ENCODE assay signal across 16 cellular contexts in the genomic region with DNA sequence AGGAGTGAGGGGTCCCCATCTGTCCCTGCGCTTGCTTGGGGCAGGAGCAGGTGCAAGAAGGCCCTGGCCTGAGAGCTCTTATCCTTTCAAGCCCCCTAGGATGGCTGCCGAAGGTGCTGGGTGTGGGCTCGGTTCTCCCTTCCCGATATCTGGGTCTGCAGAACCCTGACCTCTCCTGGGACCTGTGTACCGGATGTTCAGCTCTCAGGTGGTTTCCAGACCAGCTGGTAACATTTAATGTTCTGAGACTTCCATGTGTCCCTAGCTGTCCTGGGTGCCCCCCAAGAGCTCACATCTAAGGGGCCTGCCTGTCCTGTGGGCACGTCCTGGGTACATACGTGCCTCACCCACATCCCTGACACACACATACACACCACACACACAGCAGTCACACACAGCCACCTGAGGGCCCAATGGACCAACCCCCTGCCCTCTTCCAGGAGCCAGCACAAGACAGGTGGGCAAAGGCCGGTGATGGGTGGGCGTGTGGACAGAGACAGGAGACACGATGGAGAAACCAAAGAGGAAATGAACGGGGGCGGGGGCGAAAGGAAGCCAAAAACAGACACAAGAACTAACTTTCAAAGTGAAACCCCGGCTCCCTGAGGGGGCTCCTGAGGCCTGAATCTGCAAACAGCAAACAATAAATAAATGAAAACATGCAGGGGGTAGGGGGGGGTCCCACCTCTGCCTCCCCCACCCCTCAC.
DNase-seq lines count a peak whose midpoint lies in the region; ATAC-seq and TF ChIP-seq lines count a peak whose summit lies in the region.
"Had no signal": no experiment of that assay in that cellular context is flagged by ENCODE, and none has a peak within 500 bp of the region (broad histone marks: within the 10 kb centered on the region; RNA-seq: fewer than 3 reads in every experiment).

No MANE protein-coding gene starts in this region.

- POLR2A ChIA-PET in activated B cell treated with CpG ODN at 0.5 μM for 24 hours (lab: Charles Lee): interaction anchor here (0.6 kb wide), 1 partner anchor 406 kb away, joined by 3 read pairs; a partner anchor contains a TSS

- TF ChIP-seq POLR2A in testis (IDR thresholded peaks at IDR 0.05) (no peak), vagina (IDR thresholded peaks at IDR 0.05) (no peak)

- no peaks in the 10 kb centered on the region for H3K27me3 Mint-ChIP-seq in activated B cell treated with CpG ODN at 0.5 μM for 24 hours
- no peaks in the 10 kb centered on the region for H3K27me3 Mint-ChIP-seq in neural crest cell (ENCODE audit: low read depth)

- in situ Hi-C loops in GM13977 (cut with MboI; ENCODE audit: low pct_unique_long_range_greater_than_20kb, low sequenced_read_pairs, unreplicated experiment): no loop called here

- H3K4me1 ChIP-seq in testis (no peaks in the 10 kb centered on the region), vagina (no peaks in the 10 kb centered on the region)
- H3K4me1 ChIP-seq: Caco-2 had no signal

- H3K27ac ChIP-seq in testis: no peak overlapping the region
- no peak overlapping the region for H3K27ac ChIP-seq in vagina

- H3K9me3 ChIP-seq in testis: no peaks in the 10 kb centered on the region
- no peaks in the 10 kb centered on the region for H3K9me3 ChIP-seq in vagina
- H3K9me3 ChIP-seq: Caco-2 had no signal

- H3K4me3 ChIP-seq in GM06990 (replicated peaks; ENCODE audit: low read depth, low read length) (no peak overlapping the region), testis (no peak overlapping the region), vagina (no peak overlapping the region)

- H3K36me3 Mint-ChIP-seq in activated B cell treated with CpG ODN at 0.5 μM for 24 hours (ENCODE audit: low read depth) (no peaks in the 10 kb centered on the region), neural crest cell (ENCODE audit: low read depth) (peaks cover 50% of the 10 kb centered on the region)

- H3K9me3 Mint-ChIP-seq in activated B cell treated with CpG ODN at 0.5 μM for 24 hours: no peaks in the 10 kb centered on the region
- no peaks in the 10 kb centered on the region for H3K9me3 Mint-ChIP-seq in neural crest cell

- WGBS in testis, 2 donors: 77 to 92% methylated on average over 9 to 14 of the region's 14 CpGs

- H3K27ac Mint-ChIP-seq in activated B cell treated with CpG ODN at 0.5 μM for 24 hours: peak overlapping the region; percentile 57
- peak overlapping the region; percentile 27 for H3K27ac Mint-ChIP-seq in neural crest cell (ENCODE audit: unreplicated experiment)
- H3K27ac Mint-ChIP-seq: H9 had no signal

- DNase-seq in GM06990 (ENCODE audit: extremely low read depth, insufficient read length) (peak; percentile 43), GM13977 (ENCODE audit: low spot score) (peak; percentile 75), activated B cell treated with CpG ODN at 0.5 μM for 24 hours (no peak), neural crest cell (ENCODE audit: low read depth, low spot score) (no peak), testis (no peak), vagina (ENCODE audit: extremely low spot score in 2 of 2) (no peak)
- DNase-seq: Caco-2, DMS153, H9, IMR-90, Kasumi-1, NCI-H187 treated with DMSO at 0.1 percent for 48 hours, NCI-H510A treated with DMSO at 0.1 percent for 48 hours, NCI-H82, SW 1271 had no signal

- intact Hi-C loops in activated B cell treated with CpG ODN at 0.5 μM for 24 hours (cut with micrococcal nuclease): no loop called here
- intact Hi-C loops in testis (cut with DNase I; ENCODE audit: low total_unique reads): loop anchor here (10.0 kb wide), 1 partner anchor 369 kb away; no protein-coding TSS in a partner anchor
- intact Hi-C loops in vagina (cut with DNase I): no loop called here

- CTCF ChIA-PET in activated B cell treated with CpG ODN at 0.5 μM for 24 hours (lab: Charles Lee): no interaction called here

- TF ChIP-seq CTCF in GM06990 (IDR thresholded peaks at IDR 0.05; ENCODE audit: insufficient read depth, low read length, poor library complexity, severe bottlenecking) (no peak), GM13977 (IDR thresholded peaks at IDR 0.05; ENCODE audit: extremely low read depth, insufficient read depth, missing control alignments) (no peak), activated B cell treated with CpG ODN at 0.5 μM for 24 hours (IDR thresholded peaks at IDR 0.05) (no peak), neural crest cell (conservative IDR thresholded peaks at IDR 0.05) (no peak), testis (IDR thresholded peaks at IDR 0.05) (no peak), vagina (IDR thresholded peaks at IDR 0.05) (no peak)

- no peaks in the 10 kb centered on the region for H3K27me3 ChIP-seq in GM06990 (replicated peaks; ENCODE audit: control insufficient read depth, insufficient read depth, low read length)
- H3K27me3 ChIP-seq in testis: no peaks in the 10 kb centered on the region
- H3K27me3 ChIP-seq in vagina: no peaks in the 10 kb centered on the region

- no peaks in the 10 kb centered on the region for H3K36me3 ChIP-seq in GM06990 (ENCODE audit: control insufficient read depth, insufficient read depth, low read length)
- H3K36me3 ChIP-seq in testis (ENCODE audit: low read depth, missing control alignments): no peaks in the 10 kb centered on the region
- H3K36me3 ChIP-seq in vagina: peaks cover 0 to 98% of the 10 kb centered on the region in 2 donors

- ATAC-seq in activated B cell treated with CpG ODN at 0.5 μM for 24 hours (ENCODE audit: low read depth): peak; percentile 57
- no peak for ATAC-seq in HG02852 (IDR thresholded peaks at IDR 0.05; ENCODE audit: unreplicated experiment)

- H3K4me3 Mint-ChIP-seq in activated B cell treated with CpG ODN at 0.5 μM for 24 hours (peak overlapping the region; percentile 73), neural crest cell (no peak overlapping the region)
- H3K4me3 Mint-ChIP-seq: H9 had no signal

- H3K4me1 Mint-ChIP-seq in activated B cell treated with CpG ODN at 0.5 μM for 24 hours: peaks cover 14% of the 10 kb centered on the region
- no peaks in the 10 kb centered on the region for H3K4me1 Mint-ChIP-seq in neural crest cell
- H3K4me1 Mint-ChIP-seq: H9 had no signal

Comparison
In these comparisons a context has a peak if more than half of its experiments do, and no peak if none do; other contexts are left out.
1. DNase-seq: peak in GM06990 (single experiment) and GM13977 (single experiment); none in activated B cell treated with CpG ODN at 0.5 μM for 24 hours (single experiment), neural crest cell (single experiment), testis (single experiment) and vagina (0 of 2).